22 cellular contexts compared by ENCODE assay signal in genomic region chr2:24806660-24807036, GRCh38. TPM values are rescaled to one million over a fixed set of nuclear protein-coding genes. Genes with fewer than 3 reads are reported as not detected.
DNase-seq lines count a peak whose midpoint lies in the region; ATAC-seq and TF ChIP-seq lines count a peak whose summit lies in the region.
"Had no signal": no experiment of that assay in that cellular context is flagged by ENCODE, and none has a peak within 500 bp of the region (broad histone marks: within the 10 kb centered on the region; RNA-seq: fewer than 3 reads in every experiment).

No MANE protein-coding gene starts in this region.

- no peak overlapping the region for H3K27ac ChIP-seq in HUES48 (ENCODE audit: low read depth, low read length)
- H3K27ac ChIP-seq: BLaER1, lower lobe of right lung, uterus had no signal

- H3K9me3 ChIP-seq in HUES48 (ENCODE audit: control insufficient read depth, insufficient read depth, low read length): peaks cover 9% of the 10 kb centered on the region; the same call in 1 of the 2 replicates
- H3K9me3 ChIP-seq: lower lobe of right lung, uterus had no signal

- no peaks in the 10 kb centered on the region for H3K9me3 Mint-ChIP-seq in activated CD4-positive, alpha-beta T cell treated with anti-CD3 and anti-CD28 coated beads, Interleukin-2, amount 10 ng/mL, durations not matched to agents 7 days and 5 days
- no peaks in the 10 kb centered on the region for H3K9me3 Mint-ChIP-seq in activated T-helper 2 cell treated with anti-CD3 and anti-CD28 coated beads, Interferon-gamma antibody, Interleukin-2, Interleukin-4, amounts not matched to agents 10 μg/mL and 5 μg/mL and 100 μg/mL, durations not matched to agents 14 hours and 24 hours and 36 hours
- H3K9me3 Mint-ChIP-seq in osteocyte (ENCODE audit: unreplicated experiment): peaks cover 4% of the 10 kb centered on the region
- H3K9me3 Mint-ChIP-seq: natural killer cell had no signal

- H3K4me1 ChIP-seq in HUES48 (ENCODE audit: control insufficient read depth, insufficient read depth, low read length): no peaks in the 10 kb centered on the region
- H3K4me1 ChIP-seq: lower lobe of right lung, uterus had no signal

- no peak overlapping the region for H3K9ac ChIP-seq in HUES48 (ENCODE audit: low read depth, low read length)
- H3K9ac ChIP-seq: BLaER1 had no signal

- peaks cover 55% of the 10 kb centered on the region for H3K36me3 Mint-ChIP-seq in activated CD4-positive, alpha-beta T cell treated with anti-CD3 and anti-CD28 coated beads, Interleukin-2, amount 10 ng/mL, durations not matched to agents 7 days and 5 days (ENCODE audit: low read depth)
- peaks cover 56% of the 10 kb centered on the region for H3K36me3 Mint-ChIP-seq in activated T-helper 2 cell treated with anti-CD3 and anti-CD28 coated beads, Interferon-gamma antibody, Interleukin-2, Interleukin-4, amounts not matched to agents 10 μg/mL and 5 μg/mL and 100 μg/mL, durations not matched to agents 14 hours and 24 hours and 36 hours (ENCODE audit: low read depth)
- peaks cover 31% of the 10 kb centered on the region for H3K36me3 Mint-ChIP-seq in osteocyte (ENCODE audit: unreplicated experiment)
- H3K36me3 Mint-ChIP-seq: natural killer cell had no signal

- H3K27ac Mint-ChIP-seq in activated CD4-positive, alpha-beta T cell treated with anti-CD3 and anti-CD28 coated beads, Interleukin-2, amount 10 ng/mL, durations not matched to agents 7 days and 5 days: peak overlapping the region; percentile 7
- peak overlapping the region; percentile 66 for H3K27ac Mint-ChIP-seq in activated T-helper 2 cell treated with anti-CD3 and anti-CD28 coated beads, Interferon-gamma antibody, Interleukin-2, Interleukin-4, amounts not matched to agents 10 μg/mL and 5 μg/mL and 100 μg/mL, durations not matched to agents 14 hours and 24 hours and 36 hours
- peak overlapping the region; percentile 15 for H3K27ac Mint-ChIP-seq in osteocyte (ENCODE audit: unreplicated experiment)
- H3K27ac Mint-ChIP-seq: activated CD4-positive, alpha-beta memory T cell treated with anti-CD3 and anti-CD28 coated beads for 36 hours had no signal

- no peaks in the 10 kb centered on the region for H3K27me3 ChIP-seq in HUES48 (ENCODE audit: control insufficient read depth, insufficient read depth, low read length)
- H3K27me3 ChIP-seq: BLaER1, uterus had no signal

- H3K27me3 Mint-ChIP-seq in activated CD4-positive, alpha-beta T cell treated with anti-CD3 and anti-CD28 coated beads, Interleukin-2, amount 10 ng/mL, durations not matched to agents 7 days and 5 days: no peaks in the 10 kb centered on the region
- H3K27me3 Mint-ChIP-seq in activated T-helper 2 cell treated with anti-CD3 and anti-CD28 coated beads, Interferon-gamma antibody, Interleukin-2, Interleukin-4, amounts not matched to agents 10 μg/mL and 5 μg/mL and 100 μg/mL, durations not matched to agents 14 hours and 24 hours and 36 hours (ENCODE audit: low read depth): no peaks in the 10 kb centered on the region
- H3K27me3 Mint-ChIP-seq in osteocyte (ENCODE audit: unreplicated experiment): no peaks in the 10 kb centered on the region
- H3K27me3 Mint-ChIP-seq: activated CD4-positive, alpha-beta memory T cell treated with anti-CD3 and anti-CD28 coated beads for 36 hours had no signal

- peak overlapping the region; percentile 29; the same call in 1 of the 2 replicates for H3K4me3 ChIP-seq in HUES48 (ENCODE audit: low read depth, low read length)
- H3K4me3 ChIP-seq: BLaER1, GM12878, lower lobe of right lung, uterus had no signal

- intact Hi-C loops in activated T-helper 2 cell treated with anti-CD3 and anti-CD28 coated beads, Interferon-gamma antibody, Interleukin-2, Interleukin-4, amounts not matched to agents 10 μg/mL and 5 μg/mL and 100 μg/mL, durations not matched to agents 14 hours and 24 hours and 36 hours (cut with micrococcal nuclease): no loop called here

- H3K36me3 ChIP-seq in HUES48 (ENCODE audit: control insufficient read depth, insufficient read depth, low read length): peaks cover 24% of the 10 kb centered on the region
- H3K36me3 ChIP-seq: lower lobe of right lung, uterus had no signal

- no peak for TF ChIP-seq CTCF in osteocyte (IDR thresholded peaks at IDR 0.05)

- CTCF ChIA-PET in activated CD4-positive, alpha-beta T cell treated with anti-CD3 and anti-CD28 coated beads, Interleukin-2, amount 10 ng/mL, durations not matched to agents 7 days and 5 days (lab: Charles Lee): interaction anchor here (1.6 kb wide), 1 partner anchor 21 kb away, joined by 5 read pairs; no protein-coding TSS in a partner anchor

- no peak overlapping the region for H3K4me3 Mint-ChIP-seq in activated CD4-positive, alpha-beta T cell treated with anti-CD3 and anti-CD28 coated beads, Interleukin-2, amount 10 ng/mL, durations not matched to agents 7 days and 5 days
- H3K4me3 Mint-ChIP-seq in activated T-helper 2 cell treated with anti-CD3 and anti-CD28 coated beads, Interferon-gamma antibody, Interleukin-2, Interleukin-4, amounts not matched to agents 10 μg/mL and 5 μg/mL and 100 μg/mL, durations not matched to agents 14 hours and 24 hours and 36 hours (ENCODE audit: low read depth): no peak overlapping the region
- H3K4me3 Mint-ChIP-seq in osteocyte (ENCODE audit: unreplicated experiment): no peak overlapping the region
- H3K4me3 Mint-ChIP-seq: activated CD4-positive, alpha-beta memory T cell treated with anti-CD3 and anti-CD28 coated beads for 36 hours; natural killer cell had no signal

- ATAC-seq in GM18502 (IDR thresholded peaks at IDR 0.05; ENCODE audit: poor library complexity, unreplicated experiment): no peak
- ATAC-seq: GM12878, lower lobe of right lung, natural killer cell had no signal

- POLR2A ChIA-PET in activated CD4-positive, alpha-beta T cell treated with anti-CD3 and anti-CD28 coated beads, Interleukin-2, amount 10 ng/mL, durations not matched to agents 7 days and 5 days (lab: Charles Lee): interaction anchor here (0.6 kb wide), 1 partner anchor 379 kb away, joined by 3 read pairs; no protein-coding TSS in a partner anchor

- DNase-seq in activated CD4-positive, alpha-beta T cell treated with anti-CD3 and anti-CD28 coated beads, Interleukin-2, amount 10 ng/mL, durations not matched to agents 7 days and 5 days: no peak
- DNase-seq in activated CD4-positive, alpha-beta T cell treated with anti-CD3 and anti-CD28 coated beads for 48 hours: no peak
- DNase-seq in activated T-helper 2 cell treated with anti-CD3 and anti-CD28 coated beads, Interferon-gamma antibody, Interleukin-2, Interleukin-4, amounts not matched to agents 10 μg/mL and 5 μg/mL and 100 μg/mL, durations not matched to agents 14 hours and 24 hours and 36 hours (ENCODE audit: low spot score): no peak
- no peak for DNase-seq in osteocyte (ENCODE audit: extremely low spot score, unreplicated experiment)
- no peak for DNase-seq in globus pallidus (ENCODE audit: low spot score)
- no peak for DNase-seq in inferior parietal cortex (ENCODE audit: extremely low spot score)
- DNase-seq: activated CD4-positive, alpha-beta memory T cell treated with anti-CD3 and anti-CD28 coated beads for 36 hours; activated CD8-positive, alpha-beta memory T cell treated with anti-CD3 and anti-CD28 coated beads, Interleukin-2, amount 50 U/mL, for 48 hours; activated gamma-delta T cell treated with Interleukin-2 at 50 U/mL for 16 hours; GOT3; kidney glomerular epithelial cell; lower lobe of right lung; natural killer cell; NCI-H1048; NCI-H1694; occipital lobe; stimulated activated naive CD4-positive, alpha-beta T cell; uterus had no signal

- H3K4me1 Mint-ChIP-seq in activated CD4-positive, alpha-beta T cell treated with anti-CD3 and anti-CD28 coated beads, Interleukin-2, amount 10 ng/mL, durations not matched to agents 7 days and 5 days: peaks cover 37% of the 10 kb centered on the region
- peaks cover 29% of the 10 kb centered on the region for H3K4me1 Mint-ChIP-seq in activated T-helper 2 cell treated with anti-CD3 and anti-CD28 coated beads, Interferon-gamma antibody, Interleukin-2, Interleukin-4, amounts not matched to agents 10 μg/mL and 5 μg/mL and 100 μg/mL, durations not matched to agents 14 hours and 24 hours and 36 hours (ENCODE audit: low read depth)
- peaks cover 18% of the 10 kb centered on the region for H3K4me1 Mint-ChIP-seq in osteocyte (ENCODE audit: unreplicated experiment)

RNA-seq across cellular contexts. Expression of gene CENPO, which starts 13.4 kb away (rescaled TPM):
- 10 to 100 TPM; 52.0 to 56.4 TPM for total RNA-seq in activated CD4-positive, alpha-beta T cell treated with anti-CD3 and anti-CD28 coated beads, Interleukin-2, amount 10 ng/mL, durations not matched to agents 7 days and 5 days
- total RNA-seq in activated T-helper 2 cell treated with anti-CD3 and anti-CD28 coated beads, Interferon-gamma antibody, Interleukin-2, Interleukin-4, amounts not matched to agents 10 μg/mL and 5 μg/mL and 100 μg/mL, durations not matched to agents 14 hours and 24 hours and 36 hours: 41.8 and 46.4 TPM in 2 replicates
- total RNA-seq in osteocyte: 12.7 and 12.8 TPM in 2 replicates

RNA-seq across cellular contexts. Expression of gene PTRHD1, which starts 13.5 kb away (rescaled TPM):
- total RNA-seq in activated CD4-positive, alpha-beta T cell treated with anti-CD3 and anti-CD28 coated beads, Interleukin-2, amount 10 ng/mL, durations not matched to agents 7 days and 5 days: 10 to 100 TPM; 31.8 to 33.1 TPM
- 25.9 and 26.6 TPM in 2 replicates for total RNA-seq in activated T-helper 2 cell treated with anti-CD3 and anti-CD28 coated beads, Interferon-gamma antibody, Interleukin-2, Interleukin-4, amounts not matched to agents 10 μg/mL and 5 μg/mL and 100 μg/mL, durations not matched to agents 14 hours and 24 hours and 36 hours
- total RNA-seq in osteocyte: 26.8 and 31.1 TPM in 2 replicates

Comparison
In these comparisons a context has a peak if more than half of its experiments do, and no peak if none do; other contexts are left out.
1. H3K27ac Mint-ChIP-seq: peak in every context shown above with its lines; median percentile 66 in activated T-helper 2 cell treated with anti-CD3 and anti-CD28 coated beads, Interferon-gamma antibody, Interleukin-2, Interleukin-4, amounts not matched to agents 10 μg/mL and 5 μg/mL and 100 μg/mL, durations not matched to agents 14 hours and 24 hours and 36 hours; 15 in osteocyte; 7 in activated CD4-positive, alpha-beta T cell treated with anti-CD3 and anti-CD28 coated beads, Interleukin-2, amount 10 ng/mL, durations not matched to agents 7 days and 5 days.